Comparison of ENCODE assay signal across 1 cellular context in genomic region chr1:240091614-240092300, GRCh38.
TF ChIP-seq lines count a peak whose summit lies in the region.

Gene FMN2 (plus strand): TSS chr1:240091883. CDS start chr1:240092110, 227 bp downstream.

TF ChIP-seq in IMR-90, 13 proteins besides CTCF, POLR2A, EP300 and RAD21 (continued from another document):
- TF ChIP-seq CEBPB (IDR thresholded peaks at IDR 0.05; ENCODE audit: low read depth, low read length) (0 out of 2 replicates have a peak, but pooled peaks have one; percentile 15), NFE2L2 (IDR thresholded peaks at IDR 0.05; ENCODE audit: low read depth, low read length) (no peak)
